ENCODE assay signal across 19 cellular contexts in the genomic region with DNA sequence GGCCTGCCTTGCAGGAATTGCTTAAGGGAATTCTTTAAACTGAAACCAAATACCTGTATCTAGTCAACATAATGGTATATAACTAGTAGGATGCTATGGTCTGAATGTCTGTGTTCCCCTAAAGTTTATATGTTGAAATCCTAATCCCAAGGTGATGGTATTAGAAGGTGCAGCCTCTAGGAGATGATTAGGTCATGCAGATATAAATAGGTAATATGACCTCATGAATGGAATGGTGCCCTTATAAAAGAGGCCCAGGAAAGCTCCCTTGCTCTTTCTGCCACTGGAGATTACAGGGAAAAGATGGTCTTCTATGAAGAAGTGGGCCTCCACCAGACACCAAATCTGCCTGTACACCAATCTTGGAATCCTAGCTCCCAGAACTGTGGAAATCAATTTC. TPM values are rescaled to one million over a fixed set of nuclear protein-coding genes. Genes with fewer than 3 reads are reported as not detected.
DNase-seq lines count a peak whose midpoint lies in the region; ATAC-seq and TF ChIP-seq lines count a peak whose summit lies in the region.
"Had no signal": no experiment of that assay in that cellular context is flagged by ENCODE, and none has a peak within 500 bp of the region (broad histone marks: within the 10 kb centered on the region; RNA-seq: fewer than 3 reads in every experiment).

No MANE protein-coding gene starts in this region.

- in situ Hi-C loops in gastrocnemius medialis (cut with MboI; ENCODE audit: low sequenced_read_pairs in 4 of 4) = no loop called here

- H3K36me3 ChIP-seq in heart left ventricle (peaks cover 0 to 16% (median 0%) of the 10 kb centered on the region in 9 donors), HEK293 (ENCODE audit: control insufficient read depth in 2 of 2, insufficient read depth in 1 of 2, low read length in 2 of 2) (peaks cover 0 to 12% of the 10 kb centered on the region in 2 experiments; a peak in 2 of 3 replicates), gastrocnemius medialis (peaks cover 0 to 16% of the 10 kb centered on the region in 2 donors)
- H3K36me3 ChIP-seq: BE2C had no signal

- H3K4me1 ChIP-seq in heart left ventricle (no peaks in the 10 kb centered on the region), HEK293 (ENCODE audit: control insufficient read depth, insufficient read depth, low read length) (no peaks in the 10 kb centered on the region), gastrocnemius medialis (no peaks in the 10 kb centered on the region), foreskin keratinocyte (no peaks in the 10 kb centered on the region)
- H3K4me1 ChIP-seq: BE2C had no signal

- intact Hi-C loops in heart left ventricle (cut with DNase I) = no loop called here
- intact Hi-C loops in left cardiac atrium (cut with DNase I) = no loop called here
- intact Hi-C loops in gastrocnemius medialis (cut with DNase I; ENCODE audit: low total_unique reads) = no loop called here
- intact Hi-C loops in Calu3 (cut with micrococcal nuclease; ENCODE audit: unreplicated experiment) = no loop called here

- H3K27ac ChIP-seq in heart left ventricle (peak overlapping the region in 5 of 12 donors; percentile 14 to 43 (median 22)), HEK293 (ENCODE audit: extremely low read depth, low read depth, low read length) (no peak overlapping the region), gastrocnemius medialis (peak overlapping the region in 1 of 4 donors; percentile 31), foreskin keratinocyte (no peak overlapping the region)

- no peak for DNase-seq in heart left ventricle
- no peak for DNase-seq in left cardiac atrium
- DNase-seq in WTC11 (ENCODE audit: low spot score) = no peak
- no peak for DNase-seq in gastrocnemius medialis
- DNase-seq in Calu3 = no peak
- DNase-seq in foreskin keratinocyte = no peak
- DNase-seq: ACHN; BE2C; C1 segment of cervical spinal cord; CD4-positive, CD25-positive, alpha-beta regulatory T cell; CD8-positive, alpha-beta memory T cell; COR-L47; DMS79 treated with DMSO at 0.1 percent for 48 hours; GF-D8; HCEC 1CT; HFFc6 had no signal

- H3K9me3 ChIP-seq in heart left ventricle = peaks cover 0 to 37% (median 12%) of the 10 kb centered on the region in 12 donors
- H3K9me3 ChIP-seq in HEK293 (ENCODE audit: control insufficient read depth, insufficient read depth, low read depth, low read length) = no peaks in the 10 kb centered on the region
- H3K9me3 ChIP-seq in gastrocnemius medialis = no peaks in the 10 kb centered on the region
- H3K9me3 ChIP-seq: BE2C had no signal

- TF ChIP-seq CTCF in heart left ventricle (IDR thresholded peaks at IDR 0.05) = no peak
- TF ChIP-seq CTCF in HEK293 (tag by site-specific recombination; IDR thresholded peaks at IDR 0.05) = no peak
- no peak for TF ChIP-seq CTCF in WTC11 (IDR thresholded peaks at IDR 0.05)
- TF ChIP-seq CTCF in gastrocnemius medialis (IDR thresholded peaks at IDR 0.05 in 4 of 5, conservative IDR thresholded peaks at IDR 0.05 in 1 of 5) = no peak
- no peak for TF ChIP-seq CTCF in Calu3 (IDR thresholded peaks at IDR 0.05; ENCODE audit: unreplicated experiment)
- TF ChIP-seq CTCF in foreskin keratinocyte (conservative IDR thresholded peaks at IDR 0.05) = no peak

- H3K27ac Mint-ChIP-seq in WTC11 (0 out of 2 replicates have a peak overlapping the region, but pooled peaks have one; percentile 57), Calu3 (ENCODE audit: unreplicated experiment) (no peak overlapping the region)
- H3K27ac Mint-ChIP-seq: CD4-positive, CD25-positive, alpha-beta regulatory T cell; CD8-positive, alpha-beta memory T cell; GM23338; HFFc6; IgD-negative memory B cell had no signal

- H3K4me3 Mint-ChIP-seq in WTC11 (no peak overlapping the region), Calu3 (ENCODE audit: low read depth, unreplicated experiment) (no peak overlapping the region)
- H3K4me3 Mint-ChIP-seq: CD4-positive, CD25-positive, alpha-beta regulatory T cell; CD8-positive, alpha-beta memory T cell; GM23338; HFFc6; IgD-negative memory B cell had no signal

- CTCF ChIA-PET in HEK293 (lab: Yijun Ruan, JAX) (interaction anchor here (1.0 kb wide), 1 partner anchor 381 kb away, joined by 3 read pairs; no protein-coding TSS in a partner anchor), WTC11 (lab: Charles Lee) (interaction anchor here (0.9 kb wide), 1 partner anchor 226 kb away, joined by 3 read pairs; no protein-coding TSS in a partner anchor), Calu3 (lab: Charles Lee) (interaction anchor here (0.7 kb wide), 1 partner anchor 17 kb away, joined by 3 read pairs; no protein-coding TSS in a partner anchor)

- ATAC-seq in heart left ventricle = peak in 3 of 4 donors; percentile 38 to 70 (median 65)
- no peak for ATAC-seq in left cardiac atrium
- no peak for ATAC-seq in WTC11
- ATAC-seq in gastrocnemius medialis = peak; percentile 82 to 90
- ATAC-seq in foreskin keratinocyte = no peak
- ATAC-seq: GM23338 had no signal

- H3K36me3 Mint-ChIP-seq in WTC11 (peaks cover 24% of the 10 kb centered on the region), Calu3 (ENCODE audit: insufficient read depth, unreplicated experiment) (no peaks in the 10 kb centered on the region)

- no peaks in the 10 kb centered on the region for H3K27me3 Mint-ChIP-seq in WTC11 (ENCODE audit: low read depth)
- H3K27me3 Mint-ChIP-seq in Calu3 (ENCODE audit: unreplicated experiment) = no peaks in the 10 kb centered on the region
- H3K27me3 Mint-ChIP-seq: CD4-positive, CD25-positive, alpha-beta regulatory T cell; CD8-positive, alpha-beta memory T cell; IgD-negative memory B cell had no signal

- TF ChIP-seq POLR2A in heart left ventricle (IDR thresholded peaks at IDR 0.05) = no peak
- TF ChIP-seq POLR2A in gastrocnemius medialis (IDR thresholded peaks at IDR 0.05) = no peak

- no peak overlapping the region for H3K4me3 ChIP-seq in heart left ventricle
- no peak overlapping the region for H3K4me3 ChIP-seq in HEK293 (ENCODE audit: low read depth, low read length)
- no peak overlapping the region for H3K4me3 ChIP-seq in gastrocnemius medialis
- H3K4me3 ChIP-seq: GM23338 had no signal

- H3K27me3 ChIP-seq in heart left ventricle (no peaks in the 10 kb centered on the region), gastrocnemius medialis (no peaks in the 10 kb centered on the region), foreskin keratinocyte (no peaks in the 10 kb centered on the region)
- H3K27me3 ChIP-seq: BE2C had no signal

- POLR2A ChIA-PET in HEK293 (lab: Yijun Ruan, JAX) = interaction anchor here (0.6 kb wide), 1 partner anchor 325 kb away, joined by 3 read pairs; no protein-coding TSS in a partner anchor
- POLR2A ChIA-PET in WTC11 (lab: Charles Lee) = interaction anchor here (0.5 kb wide), 1 partner anchor 400 kb away, joined by 3 read pairs; no protein-coding TSS in a partner anchor

- BruUV-seq in Calu3 (replicated peaks; lab: Mats Ljungman, UMichigan) = no TSS peak

- H3K9me3 Mint-ChIP-seq in WTC11 (peaks cover 20% of the 10 kb centered on the region), Calu3 (ENCODE audit: low read depth, unreplicated experiment) (no peaks in the 10 kb centered on the region)
- H3K9me3 Mint-ChIP-seq: HFFc6 had no signal

- peaks cover 2% of the 10 kb centered on the region; the same call in 1 of the 2 replicates for H3K4me1 Mint-ChIP-seq in WTC11
- H3K4me1 Mint-ChIP-seq in Calu3 (ENCODE audit: low read depth, unreplicated experiment) = no peaks in the 10 kb centered on the region
- H3K4me1 Mint-ChIP-seq: CD4-positive, CD25-positive, alpha-beta regulatory T cell; CD8-positive, alpha-beta memory T cell; GM23338; IgD-negative memory B cell had no signal

TF ChIP-seq in HEK293, 187 proteins besides CTCF, POLR2A, EP300 and RAD21 (continues in another document):
- TF ChIP-seq, protein P1, sequence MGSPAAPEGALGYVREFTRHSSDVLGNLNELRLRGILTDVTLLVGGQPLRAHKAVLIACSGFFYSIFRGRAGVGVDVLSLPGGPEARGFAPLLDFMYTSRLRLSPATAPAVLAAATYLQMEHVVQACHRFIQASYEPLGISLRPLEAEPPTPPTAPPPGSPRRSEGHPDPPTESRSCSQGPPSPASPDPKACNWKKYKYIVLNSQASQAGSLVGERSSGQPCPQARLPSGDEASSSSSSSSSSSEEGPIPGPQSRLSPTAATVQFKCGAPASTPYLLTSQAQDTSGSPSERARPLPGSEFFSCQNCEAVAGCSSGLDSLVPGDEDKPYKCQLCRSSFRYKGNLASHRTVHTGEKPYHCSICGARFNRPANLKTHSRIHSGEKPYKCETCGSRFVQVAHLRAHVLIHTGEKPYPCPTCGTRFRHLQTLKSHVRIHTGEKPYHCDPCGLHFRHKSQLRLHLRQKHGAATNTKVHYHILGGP (tag by site-specific recombination; IDR thresholded peaks at IDR 0.05) = no peak

TF ChIP-seq in WTC11, 78 proteins besides CTCF, POLR2A, EP300 and RAD21:
- no peak for TF ChIP-seq EMX1 (CRISPR knock-in tag; IDR thresholded peaks at IDR 0.05)
- TF ChIP-seq, protein P2, sequence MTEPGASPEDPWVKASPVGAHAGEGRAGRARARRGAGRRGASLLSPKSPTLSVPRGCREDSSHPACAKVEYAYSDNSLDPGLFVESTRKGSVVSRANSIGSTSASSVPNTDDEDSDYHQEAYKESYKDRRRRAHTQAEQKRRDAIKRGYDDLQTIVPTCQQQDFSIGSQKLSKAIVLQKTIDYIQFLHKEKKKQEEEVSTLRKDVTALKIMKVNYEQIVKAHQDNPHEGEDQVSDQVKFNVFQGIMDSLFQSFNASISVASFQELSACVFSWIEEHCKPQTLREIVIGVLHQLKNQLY (CRISPR knock-in tag; IDR thresholded peaks at IDR 0.05) = no peak
- TF ChIP-seq OVOL2 (CRISPR knock-in tag; IDR thresholded peaks at IDR 0.05; ENCODE audit: borderline replicate concordance) = no peak
- no peak for TF ChIP-seq IRF2 (CRISPR knock-in tag; IDR thresholded peaks at IDR 0.05; ENCODE audit: borderline replicate concordance, low read depth)
- TF ChIP-seq, protein P3, sequence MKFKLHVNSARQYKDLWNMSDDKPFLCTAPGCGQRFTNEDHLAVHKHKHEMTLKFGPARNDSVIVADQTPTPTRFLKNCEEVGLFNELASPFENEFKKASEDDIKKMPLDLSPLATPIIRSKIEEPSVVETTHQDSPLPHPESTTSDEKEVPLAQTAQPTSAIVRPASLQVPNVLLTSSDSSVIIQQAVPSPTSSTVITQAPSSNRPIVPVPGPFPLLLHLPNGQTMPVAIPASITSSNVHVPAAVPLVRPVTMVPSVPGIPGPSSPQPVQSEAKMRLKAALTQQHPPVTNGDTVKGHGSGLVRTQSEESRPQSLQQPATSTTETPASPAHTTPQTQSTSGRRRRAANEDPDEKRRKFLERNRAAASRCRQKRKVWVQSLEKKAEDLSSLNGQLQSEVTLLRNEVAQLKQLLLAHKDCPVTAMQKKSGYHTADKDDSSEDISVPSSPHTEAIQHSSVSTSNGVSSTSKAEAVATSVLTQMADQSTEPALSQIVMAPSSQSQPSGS (CRISPR knock-in tag; IDR thresholded peaks at IDR 0.05; ENCODE audit: borderline replicate concordance, low read depth) = no peak

RNA-seq across cellular contexts. Expression of a gene that starts 7.4 kb away (rescaled TPM):
- total RNA-seq in heart left ventricle (1 to 10 TPM; 3.1 to 8.5 (median 6.0) TPM), left cardiac atrium (1 to 10 TPM; 3.3 to 3.6 TPM), WTC11 (2021) (41.0 to 43.6 TPM (median 42.7 TPM) in 3 replicates), gastrocnemius medialis (1 to 10 TPM; 1.3 to 4.0 (median 2.6) TPM), Calu3 (2022) (10.5 and 13.0 TPM in 2 replicates), foreskin keratinocyte (1.4 and 1.9 TPM in 2 replicates)
- polyA plus RNA-seq in heart left ventricle (1 to 10 TPM in 1 of 2 donors, under 1 TPM in 1; 0.99 to 2.6 TPM), foreskin keratinocyte (0.17 and 0.23 TPM in 2 replicates)

Comparison
In these comparisons a context has a peak if more than half of its experiments do, and no peak if none do; other contexts are left out.
1. ATAC-seq: peak in heart left ventricle (3 of 4) and gastrocnemius medialis (2 of 2); none in left cardiac atrium (0 of 2), WTC11 (single experiment) and foreskin keratinocyte (single experiment).